In genomic region chr1:109821221-109821669, GRCh38 we compare ENCODE assay signal across 9 cellular contexts. TPM values are rescaled to one million over a fixed set of nuclear protein-coding genes. Genes with fewer than 3 reads are reported as not detected.
DNase-seq lines count a peak whose midpoint lies in the region; ATAC-seq and TF ChIP-seq lines count a peak whose summit lies in the region.
"Had no signal": no experiment of that assay in that cellular context is flagged by ENCODE, and none has a peak within 500 bp of the region (broad histone marks: within the 10 kb centered on the region; RNA-seq: fewer than 3 reads in every experiment).

No MANE protein-coding gene starts in this region.

- H3K9me3 ChIP-seq in right atrium auricular region, result peaks cover 0 to under 1% of the 10 kb centered on the region in 2 donors
- no peaks in the 10 kb centered on the region for H3K9me3 ChIP-seq in thoracic aorta
- peaks cover 6% of the 10 kb centered on the region for H3K9me3 ChIP-seq in WERI-Rb-1 (ENCODE audit: severe bottlenecking)

- H3K36me3 ChIP-seq in right atrium auricular region (no peaks in the 10 kb centered on the region), thoracic aorta (no peaks in the 10 kb centered on the region), WERI-Rb-1 (no peaks in the 10 kb centered on the region)

- H3K27me3 ChIP-seq in right atrium auricular region (no peaks in the 10 kb centered on the region), thoracic aorta (replicated peaks; ENCODE audit: insufficient read depth) (no peaks in the 10 kb centered on the region), WERI-Rb-1 (ENCODE audit: insufficient read depth, low read depth, severe bottlenecking) (no peaks in the 10 kb centered on the region)

- no peaks in the 10 kb centered on the region for H3K9me3 Mint-ChIP-seq in activated naive CD4-positive, alpha-beta T cell treated with anti-CD3 and anti-CD28 coated beads, Interleukin-2, amount 50 U/mL, for 72 hours
- no peaks in the 10 kb centered on the region for H3K9me3 Mint-ChIP-seq in activated naive CD4-positive, alpha-beta T cell treated with anti-CD3 and anti-CD28 coated beads, Interleukin-2, amount 10 ng/mL, durations not matched to agents 7 days and 5 days
- no peaks in the 10 kb centered on the region for H3K9me3 Mint-ChIP-seq in activated CD8-positive, alpha-beta T cell treated with anti-CD3 and anti-CD28 coated beads, Interleukin-2, amount 10 ng/mL, durations not matched to agents 7 days and 5 days (ENCODE audit: insufficient read depth)

- no peaks in the 10 kb centered on the region for H3K36me3 Mint-ChIP-seq in activated naive CD4-positive, alpha-beta T cell treated with anti-CD3 and anti-CD28 coated beads, Interleukin-2, amount 50 U/mL, for 72 hours
- no peaks in the 10 kb centered on the region for H3K36me3 Mint-ChIP-seq in activated naive CD4-positive, alpha-beta T cell treated with anti-CD3 and anti-CD28 coated beads, Interleukin-2, amount 10 ng/mL, durations not matched to agents 7 days and 5 days
- peaks cover 4% of the 10 kb centered on the region for H3K36me3 Mint-ChIP-seq in activated CD8-positive, alpha-beta T cell treated with anti-CD3 and anti-CD28 coated beads, Interleukin-2, amount 10 ng/mL, durations not matched to agents 7 days and 5 days (ENCODE audit: low read depth)

- CTCF ChIA-PET in activated naive CD4-positive, alpha-beta T cell treated with anti-CD3 and anti-CD28 coated beads, Interleukin-2, amount 10 ng/mL, durations not matched to agents 7 days and 5 days (lab: Charles Lee), result interaction anchor here (1.1 to 1.4 kb wide), 2 partner anchors 11 to 30 kb away, joined by 3 to 5 read pairs; no protein-coding TSS in a partner anchor
- CTCF ChIA-PET in activated CD8-positive, alpha-beta T cell treated with anti-CD3 and anti-CD28 coated beads, Interleukin-2, amount 10 ng/mL, durations not matched to agents 7 days and 5 days (lab: Charles Lee), result interaction anchor here (1.2 to 4.1 kb wide), 4 partner anchors 16 to 163 kb away, joined by 3 to 18 read pairs (median 5); partner anchors contain the start of gene AHCYL1

- H3K27ac Mint-ChIP-seq in activated naive CD4-positive, alpha-beta T cell treated with anti-CD3 and anti-CD28 coated beads, Interleukin-2, amount 50 U/mL, for 72 hours, result peak overlapping the region; percentile 4 to 47
- no peak overlapping the region for H3K27ac Mint-ChIP-seq in activated naive CD4-positive, alpha-beta T cell treated with anti-CD3 and anti-CD28 coated beads, Interleukin-2, amount 10 ng/mL, durations not matched to agents 7 days and 5 days
- peak overlapping the region; percentile 43 for H3K27ac Mint-ChIP-seq in activated CD8-positive, alpha-beta T cell treated with anti-CD3 and anti-CD28 coated beads, Interleukin-2, amount 10 ng/mL, durations not matched to agents 7 days and 5 days

- DNase-seq in activated naive CD4-positive, alpha-beta T cell treated with anti-CD3 and anti-CD28 coated beads, Interleukin-2, amount 50 U/mL, for 72 hours (ENCODE audit: low spot score in 2 of 2), result no peak
- DNase-seq in activated naive CD4-positive, alpha-beta T cell treated with anti-CD3 and anti-CD28 coated beads, Interleukin-2, amount 10 ng/mL, durations not matched to agents 7 days and 5 days, result no peak
- no peak for DNase-seq in activated CD8-positive, alpha-beta T cell treated with anti-CD3 and anti-CD28 coated beads, Interleukin-2, amount 10 ng/mL, durations not matched to agents 7 days and 5 days
- peak; percentile 90 for DNase-seq in right atrium auricular region (ENCODE audit: low spot score)
- peak; percentile 86 for DNase-seq in thoracic aorta (ENCODE audit: low spot score)
- no peak for DNase-seq in SHP77 treated with DMSO at 0.1 percent for 48 hours (lab: John Stamatoyannopoulos, UW)
- no peak for DNase-seq in WERI-Rb-1

- H3K4me1 ChIP-seq in right atrium auricular region, result peaks cover 0 to 70% of the 10 kb centered on the region in 2 donors
- peaks cover 48 to 73% of the 10 kb centered on the region in 2 donors for H3K4me1 ChIP-seq in thoracic aorta (ENCODE audit: control insufficient read depth in 1 of 2, low read depth in 2 of 2)

- H3K4me1 Mint-ChIP-seq in activated naive CD4-positive, alpha-beta T cell treated with anti-CD3 and anti-CD28 coated beads, Interleukin-2, amount 10 ng/mL, durations not matched to agents 7 days and 5 days, result peaks cover 20% of the 10 kb centered on the region
- peaks cover 72% of the 10 kb centered on the region for H3K4me1 Mint-ChIP-seq in activated CD8-positive, alpha-beta T cell treated with anti-CD3 and anti-CD28 coated beads, Interleukin-2, amount 10 ng/mL, durations not matched to agents 7 days and 5 days (ENCODE audit: low read depth)

- peak overlapping the region; percentile 46 to 58 for H3K27ac ChIP-seq in right atrium auricular region
- H3K27ac ChIP-seq in thoracic aorta, result peak overlapping the region; percentile 67 to 85
- H3K27ac ChIP-seq in WERI-Rb-1, result no peak overlapping the region; the same call in 1 of the 2 replicates
- H3K27ac ChIP-seq: parathyroid adenoma had no signal

- TF ChIP-seq CTCF in right atrium auricular region (IDR thresholded peaks at IDR 0.05), result no peak
- TF ChIP-seq CTCF in thoracic aorta (IDR thresholded peaks at IDR 0.05), result no peak
- TF ChIP-seq CTCF in WERI-Rb-1 (IDR thresholded peaks at IDR 0.05; ENCODE audit: low read depth, low read length), result no peak

- H3K27me3 Mint-ChIP-seq in activated naive CD4-positive, alpha-beta T cell treated with anti-CD3 and anti-CD28 coated beads, Interleukin-2, amount 10 ng/mL, durations not matched to agents 7 days and 5 days, result peaks cover 10% of the 10 kb centered on the region
- no peaks in the 10 kb centered on the region for H3K27me3 Mint-ChIP-seq in activated CD8-positive, alpha-beta T cell treated with anti-CD3 and anti-CD28 coated beads, Interleukin-2, amount 10 ng/mL, durations not matched to agents 7 days and 5 days (ENCODE audit: low read depth)

- H3K4me3 ChIP-seq in right atrium auricular region (no peak overlapping the region), thoracic aorta (no peak overlapping the region), WERI-Rb-1 (ENCODE audit: low read depth, low read length) (no peak overlapping the region)

- POLR2A ChIA-PET in activated CD8-positive, alpha-beta T cell treated with anti-CD3 and anti-CD28 coated beads, Interleukin-2, amount 10 ng/mL, durations not matched to agents 7 days and 5 days (lab: Charles Lee), result interaction anchor here (1.1 kb wide), 1 partner anchor 19 kb away, joined by 3 read pairs; no protein-coding TSS in a partner anchor

- no peak overlapping the region for H3K4me3 Mint-ChIP-seq in activated naive CD4-positive, alpha-beta T cell treated with anti-CD3 and anti-CD28 coated beads, Interleukin-2, amount 10 ng/mL, durations not matched to agents 7 days and 5 days
- no peak overlapping the region for H3K4me3 Mint-ChIP-seq in activated CD8-positive, alpha-beta T cell treated with anti-CD3 and anti-CD28 coated beads, Interleukin-2, amount 10 ng/mL, durations not matched to agents 7 days and 5 days

- peak; percentile 28 to 73 for ATAC-seq in activated naive CD4-positive, alpha-beta T cell treated with anti-CD3 and anti-CD28 coated beads, Interleukin-2, amount 50 U/mL, for 72 hours
- peak; percentile 20 for ATAC-seq in activated CD8-positive, alpha-beta T cell treated with anti-CD3 and anti-CD28 coated beads, Interleukin-2, amount 10 ng/mL, durations not matched to agents 7 days and 5 days
- ATAC-seq in thoracic aorta (ENCODE audit: insufficient number of reproducible peaks, low FRiP score, low read depth) (peak; percentile 59), GM21737 (IDR thresholded peaks at IDR 0.05; ENCODE audit: unreplicated experiment) (no peak)

RNA-seq across cellular contexts. Expression of gene EPS8L3, which starts 57.5 kb away (rescaled TPM):
- not detected for total RNA-seq in activated naive CD4-positive, alpha-beta T cell treated with anti-CD3 and anti-CD28 coated beads, Interleukin-2, amount 50 U/mL, for 72 hours
- total RNA-seq in activated CD8-positive, alpha-beta T cell treated with anti-CD3 and anti-CD28 coated beads, Interleukin-2, amount 10 ng/mL, durations not matched to agents 7 days and 5 days, result not detected
- total RNA-seq in right atrium auricular region, result under 1 TPM in 1 of 2 donors, not detected in 1; 0.19 TPM
- 1 to 10 TPM in 1 of 2 donors, not detected in 1; 1.1 TPM for total RNA-seq in thoracic aorta

Comparison
In these comparisons a context has a peak if more than half of its experiments do, and no peak if none do; other contexts are left out.
1. DNase-seq: peak in right atrium auricular region (single experiment) and thoracic aorta (single experiment); none in activated naive CD4-positive, alpha-beta T cell treated with anti-CD3 and anti-CD28 coated beads, Interleukin-2, amount 50 U/mL, for 72 hours (0 of 2), activated naive CD4-positive, alpha-beta T cell treated with anti-CD3 and anti-CD28 coated beads, Interleukin-2, amount 10 ng/mL, durations not matched to agents 7 days and 5 days (single experiment), activated CD8-positive, alpha-beta T cell treated with anti-CD3 and anti-CD28 coated beads, Interleukin-2, amount 10 ng/mL, durations not matched to agents 7 days and 5 days (single experiment), SHP77 treated with DMSO at 0.1 percent for 48 hours (single experiment) and WERI-Rb-1 (single experiment).